ENCODE assay signal across 11 cellular contexts in genomic region chr5:94577466-94578245, GRCh38. TPM values are rescaled to one million over a fixed set of nuclear protein-coding genes. Genes with fewer than 3 reads are reported as not detected.
DNase-seq lines count a peak whose midpoint lies in the region; ATAC-seq, FAIRE-seq and TF ChIP-seq lines count a peak whose summit lies in the region.
"Had no signal": no experiment of that assay in that cellular context is flagged by ENCODE, and none has a peak within 500 bp of the region (broad histone marks: within the 10 kb centered on the region; RNA-seq: fewer than 3 reads in every experiment).

No MANE protein-coding gene starts in this region.

- CTCF ChIA-PET in CD4-positive, alpha-beta T cell (lab: Charles Lee), result no interaction called here
- CTCF ChIA-PET in T-cell (lab: Charles Lee), result no interaction called here

- no peaks in the 10 kb centered on the region; the same call in 1 of the 2 replicates for H3K4me1 ChIP-seq in H9 (ENCODE audit: insufficient read depth, low read length)
- H3K4me1 ChIP-seq: thyroid gland had no signal

- peaks cover 52% of the 10 kb centered on the region for H3K4me1 Mint-ChIP-seq in CD4-positive, alpha-beta T cell (ENCODE audit: low read depth)
- peaks cover 36 to 59% (median 52%) of the 10 kb centered on the region in 3 donors for H3K4me1 Mint-ChIP-seq in T-cell
- peaks cover 21 to 23% of the 10 kb centered on the region in 2 experiments for H3K4me1 Mint-ChIP-seq in H9

- no peaks in the 10 kb centered on the region for H3K27me3 ChIP-seq in CD4-positive, alpha-beta T cell (ENCODE audit: control insufficient read depth, insufficient read depth, low read length)
- no peaks in the 10 kb centered on the region for H3K27me3 ChIP-seq in H9 (ENCODE audit: insufficient read depth, low read length)
- H3K27me3 ChIP-seq: thyroid gland had no signal

- H3K27me3 Mint-ChIP-seq in CD4-positive, alpha-beta T cell, result no peaks in the 10 kb centered on the region
- no peaks in the 10 kb centered on the region for H3K27me3 Mint-ChIP-seq in T-cell
- no peaks in the 10 kb centered on the region; the same call in 1 of the 2 replicates for H3K27me3 Mint-ChIP-seq in H9 (ENCODE audit: low read depth)

- peaks cover 8% of the 10 kb centered on the region for H3K36me3 Mint-ChIP-seq in CD4-positive, alpha-beta T cell (ENCODE audit: low read depth)
- H3K36me3 Mint-ChIP-seq in T-cell (peaks cover 5% of the 10 kb centered on the region), H9 (ENCODE audit: insufficient read depth in 1 of 3, low read depth in 3 of 3) (no peaks in the 10 kb centered on the region)

- POLR2A ChIA-PET in CD4-positive, alpha-beta T cell (lab: Charles Lee), result interaction anchor here (1.0 to 1.3 kb wide), 2 partner anchors 41 to 215 kb away, joined by 3 to 6 read pairs; partner anchors contain the start of genes KIAA0825 and SLF1
- POLR2A ChIA-PET in T-cell (lab: Charles Lee), result interaction anchor here in 1 of 2 donors (0.5 kb wide), 1 partner anchor 12 kb away, joined by 3 read pairs; no protein-coding TSS in a partner anchor

- no peak overlapping the region for H2BK15ac ChIP-seq in H9 (ENCODE audit: low read depth, low read length)

- H3K27ac ChIP-seq in CD4-positive, alpha-beta T cell (ENCODE audit: low read depth, low read length), result no peak overlapping the region
- no peak overlapping the region for H3K27ac ChIP-seq in H9 (ENCODE audit: insufficient read length, low read depth, low read length)
- H3K27ac ChIP-seq: C4-2B, thyroid gland had no signal

- H3K18ac ChIP-seq in H9 (ENCODE audit: insufficient read length, low read depth, low read length), result no peak overlapping the region

- H3K56ac ChIP-seq in H9 (ENCODE audit: insufficient read length, low read depth, low read length), result no peak overlapping the region

- no peaks in the 10 kb centered on the region for H3K79me2 ChIP-seq in H9 (ENCODE audit: insufficient read depth, low read length)

- FAIRE-seq in GM19239 (lab: Jason Lieb, UNC), result peak; percentile 94

- no peaks in the 10 kb centered on the region for H3K9me3 ChIP-seq in CD4-positive, alpha-beta T cell (ENCODE audit: control insufficient read depth, low read length)
- no peaks in the 10 kb centered on the region for H3K9me3 ChIP-seq in H9 (ENCODE audit: control insufficient read depth, low read depth, low read length)
- H3K9me3 ChIP-seq: thyroid gland had no signal

- H2BK5ac ChIP-seq in H9 (ENCODE audit: insufficient read length, low read length), result no peak overlapping the region

- no peak overlapping the region for H2BK120ac ChIP-seq in H9 (ENCODE audit: low read depth, low read length, poor library complexity, severe bottlenecking)

- H2AK5ac ChIP-seq in H9 (ENCODE audit: insufficient read length, low read length), result no peak overlapping the region

- no peaks in the 10 kb centered on the region for H3K79me1 ChIP-seq in H9 (ENCODE audit: insufficient read depth, low read depth, low read length, poor library complexity, severe bottlenecking)

- no peak overlapping the region for H3K4me2 ChIP-seq in H9 (ENCODE audit: insufficient read depth, insufficient read length, low read length)

- no peak overlapping the region for H2BK20ac ChIP-seq in H9 (ENCODE audit: low read depth, low read length, poor library complexity, severe bottlenecking)

- no peak overlapping the region for H2BK12ac ChIP-seq in H9 (ENCODE audit: insufficient read length, low read depth, low read length)

- no peak overlapping the region for H3K27ac Mint-ChIP-seq in CD4-positive, alpha-beta T cell
- H3K27ac Mint-ChIP-seq in T-cell (peak overlapping the region in 1 of 2 donors; percentile 33), H9 (no peak overlapping the region)

- intact Hi-C loops in CD4-positive, alpha-beta T cell (cut with DNase I, micrococcal nuclease), result no loop called here

- H4K91ac ChIP-seq in H9 (ENCODE audit: insufficient read length, low read depth, low read length), result no peak overlapping the region

- H3K14ac ChIP-seq in H9 (ENCODE audit: insufficient read depth, low read length), result no peak overlapping the region

- no peak overlapping the region for H4K8ac ChIP-seq in H9 (replicated peaks; ENCODE audit: insufficient read length, low read depth, low read length)

- H3K23me2 ChIP-seq in H9 (ENCODE audit: insufficient read length, low read depth, low read length, poor library complexity, severe bottlenecking), result no peaks in the 10 kb centered on the region

- H4K5ac ChIP-seq in H9 (ENCODE audit: insufficient read length, low read depth, low read length), result no peak overlapping the region

- no peak for TF ChIP-seq CTCF in CD4-positive, alpha-beta T cell (IDR thresholded peaks at IDR 0.05)
- no peak for TF ChIP-seq CTCF in H9 (conservative IDR thresholded peaks at IDR 0.05)

- H3K9me3 Mint-ChIP-seq in CD4-positive, alpha-beta T cell, result no peaks in the 10 kb centered on the region
- no peaks in the 10 kb centered on the region for H3K9me3 Mint-ChIP-seq in T-cell
- no peaks in the 10 kb centered on the region for H3K9me3 Mint-ChIP-seq in H9

- H3K4ac ChIP-seq in H9 (ENCODE audit: low read depth, low read length), result no peak overlapping the region

- no peak overlapping the region for H2AFZ ChIP-seq in H9 (ENCODE audit: low read length)

- peak; percentile 43 for ATAC-seq in CD4-positive, alpha-beta T cell (ENCODE audit: poor library complexity)
- ATAC-seq in HG02943 (IDR thresholded peaks at IDR 0.05; ENCODE audit: low read depth, unreplicated experiment) (peak; percentile 70), T-cell (replicated peaks in 1 of 4) (peak; percentile 50 to 78 (median 67))

- H3K23ac ChIP-seq in H9 (ENCODE audit: insufficient read length, low read depth, low read length), result no peak overlapping the region

- H4K20me1 ChIP-seq in H9 (ENCODE audit: control insufficient read depth, insufficient read depth, insufficient read length), result no peaks in the 10 kb centered on the region

- H3K4me3 Mint-ChIP-seq in CD4-positive, alpha-beta T cell, result peak overlapping the region; percentile 43
- peak overlapping the region in 2 of 3 donors; percentile 23 to 34 for H3K4me3 Mint-ChIP-seq in T-cell
- no peak overlapping the region for H3K4me3 Mint-ChIP-seq in H9

- no peak overlapping the region for H3T11ph ChIP-seq in H9 (ENCODE audit: low read length)

- H3K9ac ChIP-seq in H9 (ENCODE audit: extremely low read depth, insufficient read length, low read length), result no peak overlapping the region

- no peak for DNase-seq in CD4-positive, alpha-beta T cell
- DNase-seq in GM19239 (ENCODE audit: insufficient read length, low spot score) (peak; percentile 12), T-cell (no peak), NCI-H526 (lab: John Stamatoyannopoulos, UW) (no peak), H9 (no peak), germinal center (ENCODE audit: low spot score) (no peak)
- DNase-seq in activated CD4-positive, CD25-positive, alpha-beta regulatory T cell (lab: John Stamatoyannopoulos, UW), result no peak
- DNase-seq: NK-92 treated with Interleukin-12 subunit alpha and Interleukin-12 subunit beta, amount 100 ng/mL, for 24 hours; thyroid gland had no signal

RNA-seq across cellular contexts. Expression of gene KIAA0825, which starts 40.7 kb away (rescaled TPM):
- 1 to 10 TPM; 1.5 to 1.6 TPM for total RNA-seq in CD4-positive, alpha-beta T cell
- total RNA-seq in T-cell (1 to 10 TPM; 1.4 to 4.0 (median 1.6) TPM), H9 (2021) (1.8 and 1.9 TPM in 2 replicates)

RNA-seq across cellular contexts. Expression of gene SLF1, which starts 40.8 kb away (rescaled TPM):
- total RNA-seq in CD4-positive, alpha-beta T cell, result 1 to 10 TPM; 7.7 to 7.9 TPM
- total RNA-seq in T-cell, result 10 to 100 TPM in 3 of 5 donors, 1 to 10 TPM in 2; 7.8 to 13.4 (median 11.1) TPM
- 12.5 and 15.0 TPM in 2 replicates for total RNA-seq in H9 (2021)

Comparison
In these comparisons a context has a peak if more than half of its experiments do, and no peak if none do; other contexts are left out.
1. H3K4me3 Mint-ChIP-seq: peak in CD4-positive, alpha-beta T cell (single experiment) and T-cell (2 of 3); none in H9 (0 of 2).
2. Peak in every context shown above with its lines, with median percentiles within 50 percentile points of each other: ATAC-seq.